14 cellular contexts compared by ENCODE assay signal in the genomic region with DNA sequence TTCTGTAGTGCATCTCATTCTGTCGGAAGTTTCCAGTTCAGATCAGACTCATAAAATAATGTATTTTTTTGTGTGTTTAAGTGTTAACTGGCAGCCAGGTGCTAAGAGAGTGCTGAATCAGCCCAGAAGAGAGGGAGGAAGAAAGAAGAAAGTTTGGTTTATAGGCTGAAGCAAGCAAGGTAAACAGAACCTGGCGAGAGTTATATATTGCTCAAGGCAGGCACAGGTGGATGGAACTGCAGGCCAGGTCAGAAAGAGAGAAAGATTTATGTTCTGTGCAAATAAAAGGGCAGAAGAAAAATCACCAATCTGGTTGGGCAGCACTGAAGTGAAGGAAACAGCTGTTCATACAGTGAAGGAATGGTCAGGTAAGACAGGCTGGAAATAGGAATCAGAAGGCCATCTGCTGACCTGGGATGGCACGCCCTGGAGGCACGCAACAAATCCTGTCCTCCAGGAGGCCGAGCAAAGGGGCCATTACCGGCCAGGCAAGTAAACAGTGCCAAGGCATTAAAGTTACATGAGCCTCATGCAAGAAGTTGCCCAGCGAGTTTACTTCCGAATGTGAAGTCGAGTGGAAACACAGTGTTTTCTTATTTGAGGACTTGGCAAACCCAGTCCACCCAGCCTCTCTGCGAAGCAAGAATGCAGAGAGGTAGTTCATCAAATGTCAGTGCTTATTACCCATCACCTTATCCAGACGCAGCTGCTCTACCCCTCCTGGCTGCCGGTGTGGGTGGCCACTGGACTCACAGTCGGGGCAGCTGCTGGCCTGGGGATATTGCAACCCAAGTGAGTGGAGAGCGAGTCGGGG.
DNase-seq lines count a peak whose midpoint lies in the region; ATAC-seq and TF ChIP-seq lines count a peak whose summit lies in the region.
"Had no signal": no experiment of that assay in that cellular context is flagged by ENCODE, and none has a peak within 500 bp of the region (broad histone marks: within the 10 kb centered on the region; RNA-seq: fewer than 3 reads in every experiment).

No MANE protein-coding gene starts in this region.

- POLR2A ChIA-PET in MCF 10A (lab: Yijun Ruan, JAX) = interaction anchor here (0.6 to 1.5 kb wide), 4 partner anchors 19 to 1931 kb away, joined by 3 to 6 read pairs (median 4); no protein-coding TSS in a partner anchor
- POLR2A ChIA-PET in CD8-positive, alpha-beta memory T cell (lab: Charles Lee) = no interaction called here

- H3K27me3 ChIP-seq in lung (ENCODE audit: control insufficient read depth, insufficient read depth) = no peaks in the 10 kb centered on the region
- no peaks in the 10 kb centered on the region for H3K27me3 ChIP-seq in CD8-positive, alpha-beta memory T cell (ENCODE audit: insufficient read depth, low read length, poor library complexity, severe bottlenecking)
- H3K27me3 ChIP-seq: esophagus muscularis mucosa, spleen had no signal

- H3K27ac Mint-ChIP-seq in MCF 10A (ENCODE audit: low read depth, unreplicated experiment) = peak overlapping the region; percentile 78
- H3K27ac Mint-ChIP-seq in CD8-positive, alpha-beta memory T cell = no peak overlapping the region
- H3K27ac Mint-ChIP-seq: activated naive CD4-positive, alpha-beta T cell treated with anti-CD3 and anti-CD28 coated beads, Interleukin-2, amount 10 ng/mL, durations not matched to agents 7 days and 5 days had no signal

- TF ChIP-seq CTCF in MCF 10A (IDR thresholded peaks at IDR 0.05; ENCODE audit: unreplicated experiment) (no peak), lung (IDR thresholded peaks at IDR 0.05; ENCODE audit: control extremely low read depth, extremely low read depth) (no peak)

- H3K27me3 Mint-ChIP-seq in MCF 10A (ENCODE audit: insufficient read depth, unreplicated experiment) = no peaks in the 10 kb centered on the region
- H3K27me3 Mint-ChIP-seq in CD8-positive, alpha-beta memory T cell = peaks cover 5 to 17% of the 10 kb centered on the region in 2 donors

- no peak overlapping the region for H3K4me3 Mint-ChIP-seq in MCF 10A (ENCODE audit: unreplicated experiment)
- no peak overlapping the region for H3K4me3 Mint-ChIP-seq in CD8-positive, alpha-beta memory T cell
- H3K4me3 Mint-ChIP-seq: activated naive CD4-positive, alpha-beta T cell treated with anti-CD3 and anti-CD28 coated beads, Interleukin-2, amount 10 ng/mL, durations not matched to agents 7 days and 5 days had no signal

- intact Hi-C loops in MCF 10A (cut with micrococcal nuclease) = no loop called here

- H3K4me3 ChIP-seq in lung = no peak overlapping the region
- H3K4me3 ChIP-seq in CD8-positive, alpha-beta memory T cell (ENCODE audit: low read length) = no peak overlapping the region
- H3K4me3 ChIP-seq: esophagus muscularis mucosa, spleen had no signal

- ATAC-seq in lung (ENCODE audit: insufficient read depth, low FRiP score) (peak; percentile 27), HG03469 (IDR thresholded peaks at IDR 0.05; ENCODE audit: unreplicated experiment) (no peak)
- ATAC-seq: HepG2 had no signal

- peaks cover 0 to 2% of the 10 kb centered on the region in 2 donors for H3K9me3 ChIP-seq in lung (ENCODE audit: control insufficient read depth in 2 of 2, insufficient read depth in 1 of 2, low read length in 1 of 2)
- no peaks in the 10 kb centered on the region for H3K9me3 ChIP-seq in CD8-positive, alpha-beta memory T cell (ENCODE audit: low read length)
- H3K9me3 ChIP-seq: esophagus muscularis mucosa, spleen had no signal

- peaks cover 25% of the 10 kb centered on the region for H3K4me1 Mint-ChIP-seq in MCF 10A (ENCODE audit: insufficient read depth, unreplicated experiment)
- no peaks in the 10 kb centered on the region for H3K4me1 Mint-ChIP-seq in CD8-positive, alpha-beta memory T cell
- H3K4me1 Mint-ChIP-seq: activated naive CD4-positive, alpha-beta T cell treated with anti-CD3 and anti-CD28 coated beads, Interleukin-2, amount 10 ng/mL, durations not matched to agents 7 days and 5 days had no signal

- WGBS in lung, 2 donors = 71 to 87% methylated on average over 15 of the region's 15 CpGs

- no TSS peak for BruUV-seq in MCF 10A (replicated peaks; lab: Mats Ljungman, UMichigan)

- CTCF ChIA-PET in MCF 10A (lab: Yijun Ruan, JAX) = no interaction called here
- CTCF ChIA-PET in CD8-positive, alpha-beta memory T cell (lab: Charles Lee) = no interaction called here

- DNase-seq in SIG-M5 treated with dmso at 0.1 percent for 504 hours (lab: John Stamatoyannopoulos, UW; ENCODE audit: unreplicated experiment) (peak; percentile 37), SIG-M5 (lab: John Stamatoyannopoulos, UW) (no peak), MCF 10A (ENCODE audit: unreplicated experiment) (no peak), lung (ENCODE audit: low spot score) (peak; percentile 45), NCI-H2029 treated with DMSO at 0.1 percent for 48 hours (lab: John Stamatoyannopoulos, UW) (no peak), COR-L47 (lab: John Stamatoyannopoulos, UW) (no peak)
- DNase-seq in CD8-positive, alpha-beta memory T cell = no peak
- DNase-seq: activated CD8-positive, alpha-beta memory T cell treated with anti-CD3 and anti-CD28 coated beads for 24 hours; activated naive CD4-positive, alpha-beta T cell treated with anti-CD3 and anti-CD28 coated beads, Interleukin-2, amount 10 ng/mL, durations not matched to agents 7 days and 5 days; NCI-H524; spleen had no signal

- no peaks in the 10 kb centered on the region for H3K36me3 Mint-ChIP-seq in MCF 10A (ENCODE audit: insufficient read depth, unreplicated experiment)
- H3K36me3 Mint-ChIP-seq in CD8-positive, alpha-beta memory T cell = no peaks in the 10 kb centered on the region
- H3K36me3 Mint-ChIP-seq: activated naive CD4-positive, alpha-beta T cell treated with anti-CD3 and anti-CD28 coated beads, Interleukin-2, amount 10 ng/mL, durations not matched to agents 7 days and 5 days had no signal

- H3K4me1 ChIP-seq in lung (ENCODE audit: control insufficient read depth in 2 of 2, insufficient read depth in 2 of 2, low read length in 2 of 2) = peaks cover 0 to 2% of the 10 kb centered on the region in 2 donors
- no peaks in the 10 kb centered on the region for H3K4me1 ChIP-seq in CD8-positive, alpha-beta memory T cell (ENCODE audit: insufficient read depth, low read length)
- H3K4me1 ChIP-seq: esophagus muscularis mucosa, spleen had no signal

- no peaks in the 10 kb centered on the region for H3K9me3 Mint-ChIP-seq in MCF 10A (ENCODE audit: unreplicated experiment)
- H3K9me3 Mint-ChIP-seq in CD8-positive, alpha-beta memory T cell = no peaks in the 10 kb centered on the region
- H3K9me3 Mint-ChIP-seq: activated naive CD4-positive, alpha-beta T cell treated with anti-CD3 and anti-CD28 coated beads, Interleukin-2, amount 10 ng/mL, durations not matched to agents 7 days and 5 days had no signal

- peak overlapping the region in 1 of 2 donors; percentile 6 for H3K27ac ChIP-seq in lung (ENCODE audit: low read depth in 1 of 2, low read length in 1 of 2)
- H3K27ac ChIP-seq in CD8-positive, alpha-beta memory T cell (ENCODE audit: low read depth, low read length) = no peak overlapping the region
- H3K27ac ChIP-seq: esophagus muscularis mucosa, spleen had no signal

- H3K36me3 ChIP-seq in lung (ENCODE audit: control insufficient read depth in 2 of 2, insufficient read depth in 2 of 2, low read length in 2 of 2) = no peaks in the 10 kb centered on the region
- no peaks in the 10 kb centered on the region for H3K36me3 ChIP-seq in CD8-positive, alpha-beta memory T cell (ENCODE audit: insufficient read depth, low read length)
- H3K36me3 ChIP-seq: esophagus muscularis mucosa, spleen had no signal

Comparison
In these comparisons a context has a peak if more than half of its experiments do, and no peak if none do; other contexts are left out.
1. DNase-seq: peak in SIG-M5 treated with dmso at 0.1 percent for 504 hours (single experiment) and lung (single experiment); none in SIG-M5 (single experiment), MCF 10A (single experiment), NCI-H2029 treated with DMSO at 0.1 percent for 48 hours (single experiment), COR-L47 (single experiment) and CD8-positive, alpha-beta memory T cell (0 of 5).